Comparison of ENCODE assay signal across 25 cellular contexts in genomic region chr2:74130211-74130995, GRCh38. TPM values are rescaled to one million over a fixed set of nuclear protein-coding genes. Genes with fewer than 3 reads are reported as not detected.
A peak's percentile ranks its signal among the peaks of the same experiment; 100 is the strongest.
DNase-seq lines count a peak whose midpoint lies in the region; ATAC-seq and TF ChIP-seq lines count a peak whose summit lies in the region.
"Had no signal": no experiment of that assay in that cellular context is flagged by ENCODE, and none has a peak within 500 bp of the region (broad histone marks: within the 10 kb centered on the region; RNA-seq: fewer than 3 reads in every experiment).

No MANE protein-coding gene starts in this region.

- H3K36me3 ChIP-seq in H7 (replicated peaks; ENCODE audit: control insufficient read depth, insufficient read depth, low read length) (peaks cover 1% of the 10 kb centered on the region), adipocyte (ENCODE audit: control insufficient read depth, insufficient read depth, low read length, severe bottlenecking) (peaks cover 20% of the 10 kb centered on the region)

- ATAC-seq in HG02763 (IDR thresholded peaks at IDR 0.05; ENCODE audit: unreplicated experiment), result no peak
- ATAC-seq: left ventricle myocardium superior had no signal

- H3K4me3 ChIP-seq in H7 (ENCODE audit: insufficient read depth, low read depth, low read length) (peak overlapping the region; percentile 16; the same call in 1 of the 2 replicates), adipocyte (ENCODE audit: low read length) (peak overlapping the region; percentile 4)
- H3K4me3 ChIP-seq: BLaER1 treated with 17β-estradiol and CSF1 and Interleukin-3, amounts not matched to agents 10 nM and 100 nM; thoracic aorta had no signal

- TF ChIP-seq CTCF in GM20000 (IDR thresholded peaks at IDR 0.05; ENCODE audit: extremely low read depth, missing control alignments), result no peak

- H3K9me3 ChIP-seq in adipocyte (ENCODE audit: control insufficient read depth, low read length), result peaks cover 4% of the 10 kb centered on the region
- H3K9me3 ChIP-seq: thoracic aorta had no signal

- no peaks in the 10 kb centered on the region for H3K27me3 ChIP-seq in H7 (ENCODE audit: control insufficient read depth, insufficient read depth, low read length)
- H3K27me3 ChIP-seq in adipocyte (replicated peaks; ENCODE audit: control insufficient read depth, insufficient read depth, low read length), result peaks cover 9% of the 10 kb centered on the region
- H3K27me3 ChIP-seq: BLaER1 treated with 17β-estradiol and CSF1 and Interleukin-3, amounts not matched to agents 10 nM and 100 nM had no signal

- H3K9ac ChIP-seq in adipocyte (ENCODE audit: low read length), result no peak overlapping the region
- H3K9ac ChIP-seq: BLaER1 treated with 17β-estradiol and CSF1 and Interleukin-3, amounts not matched to agents 10 nM and 100 nM had no signal

- H3K4me1 ChIP-seq in adipocyte (ENCODE audit: control insufficient read depth, insufficient read depth, low read length), result no peaks in the 10 kb centered on the region

- DNase-seq in DMS53 (lab: John Stamatoyannopoulos, UW) (peak; percentile 62), H7 (no peak), adipocyte (ENCODE audit: low read depth) (no peak), islet precursor cell (peak; percentile 77), NAMALWA (ENCODE audit: low spot score) (no peak), kidney glomerular epithelial cell (lab: John Stamatoyannopoulos, UW) (no peak), GM20000 (ENCODE audit: low spot score) (no peak)
- DNase-seq: ACHN; activated gamma-delta T cell; Calu3; cerebellar nuclear complex; GDM1; GOT3; Karpas-422; left ventricle myocardium superior; NCI-H1092; NCI-H2107; NCI-H510A treated with DMSO at 0.1 percent for 48 hours; nephron progenitor cell; stimulated activated CD4-positive, alpha-beta T cell treated with anti-CD3 and anti-CD28 coated beads, Interleukin-2, amount 100 ng/mL, for 24 hours; stimulated activated naive CD4-positive, alpha-beta T cell; SW 1271 had no signal

RNA-seq across cellular contexts. Expression of gene BOLA3, which starts 17.3 kb away (rescaled TPM):
- 63.3 and 77.2 TPM in 2 replicates for total RNA-seq in H7 (2014; rRNA removed; shearing (Covaris generic))

RNA-seq across cellular contexts. Expression of gene MOB1A, which starts 48.3 kb away (rescaled TPM):
- total RNA-seq in H7 (2014; rRNA removed; shearing (Covaris generic)), result 75.5 and 84.6 TPM in 2 replicates

Comparison
In these comparisons a context has a peak if more than half of its experiments do, and no peak if none do; other contexts are left out.
1. DNase-seq: peak in DMS53 (single experiment) and islet precursor cell (single experiment); none in H7 (single experiment), adipocyte (single experiment), NAMALWA (single experiment), kidney glomerular epithelial cell (single experiment) and GM20000 (single experiment).